8 cellular contexts compared by ENCODE assay signal in the genomic region with DNA sequence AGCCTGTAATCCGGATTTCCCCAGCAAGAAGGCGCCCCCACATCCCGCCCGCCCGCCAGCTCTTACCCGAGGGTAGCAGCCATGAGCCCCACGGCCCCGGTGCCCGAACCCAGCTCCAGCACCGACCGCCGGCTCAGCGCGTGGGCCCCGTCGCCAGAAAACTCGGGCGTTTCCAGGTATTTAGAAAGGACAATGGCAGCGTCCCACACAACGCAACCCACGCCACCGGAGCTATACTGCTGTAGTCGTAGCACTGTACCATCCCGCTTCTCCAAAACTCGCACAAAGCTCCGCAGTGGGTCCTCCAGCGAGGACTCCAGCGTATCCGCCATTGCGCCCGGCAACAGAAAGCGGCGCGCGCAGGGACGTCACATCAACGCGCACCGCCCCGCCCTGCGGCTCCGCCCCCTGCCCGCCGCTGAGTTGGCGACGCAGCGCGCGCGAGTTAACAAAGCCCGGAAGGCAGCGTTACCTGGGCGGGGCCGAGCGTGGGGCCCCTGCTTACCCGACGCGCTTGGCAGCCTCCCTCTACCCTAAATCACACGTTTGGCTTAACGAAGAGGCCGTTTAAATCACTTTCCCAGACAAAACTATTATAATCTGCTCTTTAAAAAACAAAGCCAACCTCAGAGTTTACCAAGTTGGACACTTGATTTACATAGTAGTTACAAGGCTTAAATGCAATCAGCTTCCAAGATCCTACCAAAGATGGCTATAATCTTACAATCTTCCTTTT. TPM values are rescaled to one million over a fixed set of nuclear protein-coding genes. Genes with fewer than 3 reads are reported as not detected.
DNase-seq lines count a peak whose midpoint lies in the region; ATAC-seq, FAIRE-seq and TF ChIP-seq lines count a peak whose summit lies in the region.

Gene VCPKMT, minus strand, starts transcription at position 352 of the 736 bp plus-strand sequence. Its CDS starts 20 bp downstream, at position 332.

- H3K4me3 Mint-ChIP-seq in mesothelial cell of epicardium: peak within 1 kb of the TSS; percentile 97

- dilution Hi-C loops in endothelial cell of umbilical vein (cut with MboI; ENCODE audit: extremely low pct_ligation_motif_present, low sequenced_read_pairs): no loop called here

- peak within 1 kb of the TSS; percentile 96 for H3K27ac Mint-ChIP-seq in mesothelial cell of epicardium

- H3K79me2 ChIP-seq in OCI-LY1 (ENCODE audit: insufficient read depth, low read length) (peaks cover 23% of the 10 kb centered on the region), endothelial cell of umbilical vein (ENCODE audit: control insufficient read depth, insufficient read depth, low read length) (peaks cover 18% of the 10 kb centered on the region)

- peak; percentile 83 for FAIRE-seq in endothelial cell of umbilical vein (lab: Jason Lieb, UNC)

- H3K4me1 ChIP-seq in OCI-LY1 (ENCODE audit: insufficient read depth, low read length, severe bottlenecking) (peaks cover 27% of the 10 kb centered on the region), endothelial cell of umbilical vein (ENCODE audit: control insufficient read depth, extremely low read depth, insufficient read depth, low read length) (peaks cover 17% of the 10 kb centered on the region)

- no peaks in the 10 kb centered on the region for H3K9me2 ChIP-seq in OCI-LY1 (ENCODE audit: low read depth, low read length)

- H4K20me1 ChIP-seq in OCI-LY1 (ENCODE audit: insufficient read depth, low read length) (no peaks in the 10 kb centered on the region), endothelial cell of umbilical vein (replicated peaks; ENCODE audit: control insufficient read depth, extremely low read depth, insufficient read depth, low read length) (no peaks in the 10 kb centered on the region)

- H2AFZ ChIP-seq in OCI-LY1 (ENCODE audit: low read length) (peak within 1 kb of the TSS; percentile 84), endothelial cell of umbilical vein (ENCODE audit: low read depth, low read length) (peak within 1 kb of the TSS; percentile 74)

- H3K36me3 ChIP-seq in OCI-LY1 (ENCODE audit: insufficient read depth, low read length): peaks cover 46% of the 10 kb centered on the region
- peaks cover 6 to 11% of the 10 kb centered on the region in 2 experiments for H3K36me3 ChIP-seq in endothelial cell of umbilical vein (ENCODE audit: control insufficient read depth in 2 of 2, extremely low read depth in 1 of 2, insufficient read depth in 2 of 2, low read length in 2 of 2)

- POLR2A ChIA-PET in endothelial cell of umbilical vein (lab: Charles Lee): no interaction called here

- H3K9me3 ChIP-seq in OCI-LY1 (ENCODE audit: low read length) (no peaks in the 10 kb centered on the region), endothelial cell of umbilical vein (replicated peaks; ENCODE audit: control insufficient read depth, insufficient read depth, low read length) (no peaks in the 10 kb centered on the region)

- H3K27me3 Mint-ChIP-seq in mesothelial cell of epicardium (ENCODE audit: low read depth): no peaks in the 10 kb centered on the region

- DNase-seq in DMS 273 (lab: John Stamatoyannopoulos, UW; ENCODE audit: unreplicated experiment): peak; percentile 98
- DNase-seq in HuH-7 (ENCODE audit: low spot score): peak; percentile 63
- DNase-seq in activated CD8-positive, alpha-beta memory T cell treated with anti-CD3 and anti-CD28 coated beads, Interleukin-2, amount 50 U/mL, for 4 hours: peak; percentile 97
- DNase-seq in endothelial cell of umbilical vein (ENCODE audit: low read depth, low spot score): peak; percentile 95
- DNase-seq in mesothelial cell of epicardium (ENCODE audit: low spot score in 2 of 2, unreplicated experiment in 2 of 2): peak; percentile 92 to 95
- DNase-seq in stimulated activated CD8-positive, alpha-beta memory T cell treated with anti-CD3 and anti-CD28 coated beads, Interleukin-15, amount 100 ng/mL, for 4 hours (ENCODE audit: low read depth in 2 of 2): peak; percentile 90 to 91

- H3K9me3 Mint-ChIP-seq in mesothelial cell of epicardium: no peaks in the 10 kb centered on the region

- intact Hi-C loops in endothelial cell of umbilical vein (cut with micrococcal nuclease): loop anchor here (1.0 kb wide), 1 partner anchor 416 kb away; the partner anchor contains the start of gene MAP4K5

- no peaks in the 10 kb centered on the region for H3F3A ChIP-seq in OCI-LY1 (ENCODE audit: insufficient read depth, low read length)

- BruUV-seq in endothelial cell of umbilical vein (replicated peaks; lab: Mats Ljungman, UMichigan): no TSS peak

- H3K27ac ChIP-seq in OCI-LY1 (ENCODE audit: low read depth, low read length, poor library complexity, severe bottlenecking) (peak within 1 kb of the TSS; percentile 81), endothelial cell of umbilical vein (ENCODE audit: insufficient read depth, low read depth, low read length) (peak within 1 kb of the TSS; percentile 73)

- H3K4me3 ChIP-seq in OCI-LY1 (ENCODE audit: low read depth, low read length, poor library complexity, severe bottlenecking) (peak within 1 kb of the TSS; percentile 85), endothelial cell of umbilical vein (replicated peaks in 1 of 3; ENCODE audit: insufficient read depth in 1 of 3, low read depth in 1 of 3, low read length in 3 of 3) (peak within 1 kb of the TSS; percentile 72 to 99 (median 78))

- CTCF ChIA-PET in endothelial cell of umbilical vein (lab: Charles Lee): interaction anchor here (0.7 to 3.0 kb wide), 7 partner anchors 194 to 262 kb away, joined by 3 to 15 read pairs (median 5); no protein-coding TSS in a partner anchor

- H3K9me1 ChIP-seq in endothelial cell of umbilical vein (replicated peaks; ENCODE audit: control insufficient read depth, extremely low read depth, insufficient read depth, low read length): no peaks in the 10 kb centered on the region

- TF ChIP-seq POLR2A in endothelial cell of umbilical vein (IDR thresholded peaks at IDR 0.05; ENCODE audit: low read depth, low read length): peak; percentile 93

- peak within 1 kb of the TSS; percentile 100 for H3K4me2 ChIP-seq in OCI-LY1 (ENCODE audit: low read length)
- H3K4me2 ChIP-seq in endothelial cell of umbilical vein (ENCODE audit: insufficient read depth, low read length): peak within 1 kb of the TSS; percentile 93

- peaks cover 22% of the 10 kb centered on the region for H3K36me3 Mint-ChIP-seq in mesothelial cell of epicardium

- H3K9ac ChIP-seq in OCI-LY1 (ENCODE audit: low read length) (peak within 1 kb of the TSS; percentile 81), endothelial cell of umbilical vein (replicated peaks; ENCODE audit: extremely low read depth, insufficient read depth, low read length) (peak within 1 kb of the TSS; percentile 88)

- TF ChIP-seq CTCF in OCI-LY1 (IDR thresholded peaks at IDR 0.05; ENCODE audit: low read length): no peak
- TF ChIP-seq CTCF in endothelial cell of umbilical vein (IDR thresholded peaks at IDR 0.05; ENCODE audit: extremely low read depth in 1 of 2, insufficient read depth in 1 of 2, low read depth in 1 of 2, low read length in 2 of 2): no peak
- TF ChIP-seq CTCF in mesothelial cell of epicardium (IDR thresholded peaks at IDR 0.05; ENCODE audit: unreplicated experiment): no peak

- ATAC-seq in GM21526 (IDR thresholded peaks at IDR 0.05; ENCODE audit: low FRiP score, unreplicated experiment): peak; percentile 93

- no peaks in the 10 kb centered on the region for H3K27me3 ChIP-seq in OCI-LY1 (ENCODE audit: insufficient read depth, low read length)
- no peaks in the 10 kb centered on the region for H3K27me3 ChIP-seq in endothelial cell of umbilical vein (ENCODE audit: control insufficient read depth in 2 of 2, insufficient read depth in 2 of 2, low read length in 2 of 2)

- H3K4me1 Mint-ChIP-seq in mesothelial cell of epicardium: peaks cover 18% of the 10 kb centered on the region

TF ChIP-seq in endothelial cell of umbilical vein, 7 proteins besides CTCF, POLR2A, EP300 and RAD21:
- TF ChIP-seq POLR2AphosphoS5 (IDR thresholded peaks at IDR 0.05; ENCODE audit: insufficient read depth, low read depth, low read length) (peak; percentile 92), JUN (IDR thresholded peaks at IDR 0.05; ENCODE audit: borderline replicate concordance, insufficient read depth, insufficient read length, low read depth) (no peak), MAX (IDR thresholded peaks at IDR 0.05; ENCODE audit: insufficient read depth, insufficient read length) (peak; percentile 36), FOS (IDR thresholded peaks at IDR 0.05; ENCODE audit: borderline replicate concordance, insufficient read depth, low read length) (peak; percentile 24)
TF ChIP-seq in endothelial cell of umbilical vein: peak in this region for 3.

RNA-seq across cellular contexts. Expression of gene VCPKMT, which starts in this region (rescaled TPM):
- total RNA-seq in endothelial cell of umbilical vein: 6.9 and 9.2 TPM in 2 replicates
- 2.6 and 3.5 TPM in 2 replicates for polyA plus RNA-seq in endothelial cell of umbilical vein
- polyA plus RNA-seq in endothelial cell of umbilical vein (2011; cell fraction: cytosol; rRNA removed): 2.3 and 3.7 TPM in 2 replicates
- polyA plus RNA-seq in endothelial cell of umbilical vein (2011; cell fraction: nucleus; rRNA removed): 11.6 and 13.9 TPM in 2 replicates
- polyA plus RNA-seq in endothelial cell of umbilical vein (2012): 5.3 and 5.8 TPM in 2 replicates
- 3.1 and 5.1 TPM in 2 replicates for polyA minus RNA-seq in endothelial cell of umbilical vein
- 2.7 TPM for polyA minus RNA-seq in endothelial cell of umbilical vein (2011; cell fraction: cytosol; rRNA and poly(A)+ RNA removed)
- polyA minus RNA-seq in endothelial cell of umbilical vein (2011; cell fraction: nucleus; rRNA and poly(A)+ RNA removed): 7.5 and 8.9 TPM in 2 replicates
- total RNA-seq in mesothelial cell of epicardium: 12.9 to 15.6 TPM (median 14.0 TPM) in 3 replicates

Comparison
In these comparisons a context has a peak if more than half of its experiments do, and no peak if none do; other contexts are left out.
1. Peak in every context shown above with its lines: DNase-seq, ATAC-seq, H3K4me3 ChIP-seq and H3K27ac ChIP-seq.